ENCODE assay signal across 23 cellular contexts in the genomic region with DNA sequence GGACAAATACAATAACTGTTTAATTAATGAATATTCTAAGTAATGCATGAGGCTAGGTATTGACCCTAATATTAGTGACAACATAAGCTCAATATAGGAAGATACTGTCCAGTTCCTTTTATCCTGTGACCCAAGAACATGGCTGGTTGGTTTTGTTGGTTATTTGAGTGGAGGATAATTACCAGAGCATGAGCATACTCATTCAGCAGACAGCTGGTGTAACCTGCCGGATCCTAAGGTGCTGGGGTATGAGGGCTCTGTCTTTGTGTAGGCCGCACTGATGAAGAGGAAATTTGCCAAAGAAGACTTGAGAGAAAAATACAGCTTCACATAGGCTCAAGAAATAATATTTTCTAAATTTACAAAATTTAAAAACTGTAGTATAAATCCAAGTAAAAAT.
DNase-seq lines count a peak whose midpoint lies in the region; ATAC-seq and TF ChIP-seq lines count a peak whose summit lies in the region.
"Had no signal": no experiment of that assay in that cellular context is flagged by ENCODE, and none has a peak within 500 bp of the region (broad histone marks: within the 10 kb centered on the region; RNA-seq: fewer than 3 reads in every experiment).

No MANE protein-coding gene starts in this region.

- H3K4me3 ChIP-seq in GM23338, result no peak overlapping the region
- no peak overlapping the region for H3K4me3 ChIP-seq in mesenchymal stem cell (ENCODE audit: insufficient read depth in 1 of 2, low read depth in 1 of 2, low read length in 2 of 2)
- no peak overlapping the region for H3K4me3 ChIP-seq in OCI-LY7 (ENCODE audit: low read depth, low read length, poor library complexity, severe bottlenecking)
- H3K4me3 ChIP-seq: GM23248 had no signal

- H3K27ac Mint-ChIP-seq in GM23338, result peak overlapping the region; percentile 78; the same call in 1 of the 2 replicates
- no peak overlapping the region for H3K27ac Mint-ChIP-seq in activated CD8-positive, alpha-beta T cell treated with anti-CD3 and anti-CD28 coated beads, Interleukin-2, amount 10 ng/mL, durations not matched to agents 7 days and 5 days
- H3K27ac Mint-ChIP-seq: CD14-positive monocyte; CD8-positive, alpha-beta memory T cell; H9 had no signal

- H3K9me2 ChIP-seq in GM23338 (ENCODE audit: insufficient read depth) (no peaks in the 10 kb centered on the region; the same call in 1 of the 2 replicates), OCI-LY7 (ENCODE audit: insufficient read depth, low read length) (no peaks in the 10 kb centered on the region)

- POLR2A ChIA-PET in activated CD8-positive, alpha-beta T cell treated with anti-CD3 and anti-CD28 coated beads, Interleukin-2, amount 10 ng/mL, durations not matched to agents 7 days and 5 days (lab: Charles Lee), result no interaction called here
- POLR2A ChIA-PET in OCI-LY7 (lab: Charles Lee), result interaction anchor here (0.6 kb wide), 1 partner anchor 12 kb away, joined by 4 read pairs; no protein-coding TSS in a partner anchor

- H3K79me2 ChIP-seq in GM23338 (replicated peaks; ENCODE audit: insufficient read depth), result no peaks in the 10 kb centered on the region
- H3K79me2 ChIP-seq in OCI-LY7 (ENCODE audit: insufficient read depth, low read depth, low read length), result no peaks in the 10 kb centered on the region

- TF ChIP-seq CTCF in GM23338 (conservative IDR thresholded peaks at IDR 0.05; ENCODE audit: low read depth in 2 of 2) (no peak), OCI-LY7 (conservative IDR thresholded peaks at IDR 0.05; ENCODE audit: low read length) (no peak)

- no peak overlapping the region for H3K4ac ChIP-seq in mesenchymal stem cell (ENCODE audit: low read depth in 1 of 2, low read length in 2 of 2)

- no peak overlapping the region for H4K8ac ChIP-seq in mesenchymal stem cell (ENCODE audit: low read length)

- no peak overlapping the region for H3K4me3 Mint-ChIP-seq in GM23338
- H3K4me3 Mint-ChIP-seq in activated CD8-positive, alpha-beta T cell treated with anti-CD3 and anti-CD28 coated beads, Interleukin-2, amount 10 ng/mL, durations not matched to agents 7 days and 5 days, result no peak overlapping the region
- H3K4me3 Mint-ChIP-seq: CD14-positive monocyte; CD8-positive, alpha-beta memory T cell; H9 had no signal

- H2BK5ac ChIP-seq in mesenchymal stem cell (ENCODE audit: low read depth, low read length, poor library complexity, severe bottlenecking), result no peak overlapping the region

- CTCF ChIA-PET in activated CD8-positive, alpha-beta T cell treated with anti-CD3 and anti-CD28 coated beads, Interleukin-2, amount 10 ng/mL, durations not matched to agents 7 days and 5 days (lab: Charles Lee), result no interaction called here
- CTCF ChIA-PET in OCI-LY7 (lab: Charles Lee; ENCODE audit: unreplicated experiment), result no interaction called here

- H2BK12ac ChIP-seq in mesenchymal stem cell (ENCODE audit: low read length in 2 of 2), result no peak overlapping the region

- H3K4me2 ChIP-seq in GM23338 (no peak overlapping the region), mesenchymal stem cell (ENCODE audit: low read length, poor library complexity, severe bottlenecking) (no peak overlapping the region), OCI-LY7 (ENCODE audit: low read length) (no peak overlapping the region)

- H3K9me3 Mint-ChIP-seq in GM23338, result no peaks in the 10 kb centered on the region
- no peaks in the 10 kb centered on the region for H3K9me3 Mint-ChIP-seq in activated CD8-positive, alpha-beta T cell treated with anti-CD3 and anti-CD28 coated beads, Interleukin-2, amount 10 ng/mL, durations not matched to agents 7 days and 5 days (ENCODE audit: insufficient read depth)

- no TSS peak for BruUV-seq in OCI-LY7 (replicated peaks; lab: Mats Ljungman, UMichigan)

- no peak for ATAC-seq in GM23338
- ATAC-seq in activated CD8-positive, alpha-beta T cell treated with anti-CD3 and anti-CD28 coated beads, Interleukin-2, amount 10 ng/mL, durations not matched to agents 7 days and 5 days, result no peak
- ATAC-seq: HepG2, PC-3, SK-N-SH treated with all-trans-retinoic acid at 6 μM for 48 hours had no signal

- H3K27me3 ChIP-seq in GM23338 (ENCODE audit: insufficient read depth) (no peaks in the 10 kb centered on the region), mesenchymal stem cell (ENCODE audit: control insufficient read depth in 1 of 2, insufficient read depth in 1 of 2, low read length in 2 of 2) (no peaks in the 10 kb centered on the region)
- H3K27me3 ChIP-seq: BE2C had no signal

- H3K4me1 ChIP-seq in GM23338 (ENCODE audit: insufficient read depth) (no peaks in the 10 kb centered on the region), mesenchymal stem cell (ENCODE audit: control insufficient read depth, insufficient read depth, low read depth, low read length) (peaks cover 2% of the 10 kb centered on the region), OCI-LY7 (ENCODE audit: insufficient read depth, low read length, poor library complexity, severe bottlenecking) (no peaks in the 10 kb centered on the region)
- H3K4me1 ChIP-seq: BE2C had no signal

- H3K79me1 ChIP-seq in mesenchymal stem cell (replicated peaks; ENCODE audit: low read length, poor library complexity, severe bottlenecking), result no peaks in the 10 kb centered on the region

- no peak overlapping the region for H2BK120ac ChIP-seq in mesenchymal stem cell (ENCODE audit: low read depth, low read length)

- H4K91ac ChIP-seq in mesenchymal stem cell (ENCODE audit: low read length), result no peak overlapping the region

- DNase-seq in DMS 273 (lab: John Stamatoyannopoulos, UW; ENCODE audit: unreplicated experiment) (peak; percentile 11), DMS 273 treated with DMSO at 0.1 percent for 48 hours (lab: John Stamatoyannopoulos, UW) (no peak), GM23338 (ENCODE audit: low spot score) (no peak), NCI-H446 (lab: John Stamatoyannopoulos, UW) (peak; percentile 48 to 73), mesenchymal stem cell (no peak), NCI-H2196 (lab: John Stamatoyannopoulos, UW; ENCODE audit: unreplicated experiment) (no peak), OCI-LY7 (ENCODE audit: low spot score) (no peak)
- no peak for DNase-seq in activated CD8-positive, alpha-beta T cell treated with anti-CD3 and anti-CD28 coated beads, Interleukin-2, amount 10 ng/mL, durations not matched to agents 7 days and 5 days
- DNase-seq: ACHN; BE2C; Calu3; CD8-positive, alpha-beta memory T cell; H9; Karpas-422; NCI-H1436; NCI-H510A; NCI-H774; PC-3 had no signal

- no peaks in the 10 kb centered on the region for H3K36me3 ChIP-seq in GM23338 (ENCODE audit: insufficient read depth)
- no peaks in the 10 kb centered on the region for H3K36me3 ChIP-seq in mesenchymal stem cell (ENCODE audit: control insufficient read depth in 1 of 2, insufficient read depth in 2 of 2, low read depth in 1 of 2, low read length in 2 of 2)
- no peaks in the 10 kb centered on the region for H3K36me3 ChIP-seq in OCI-LY7 (ENCODE audit: insufficient read depth, low read length)
- H3K36me3 ChIP-seq: BE2C had no signal

- H4K20me1 ChIP-seq in GM23338 (replicated peaks; ENCODE audit: insufficient read depth), result no peaks in the 10 kb centered on the region
- no peaks in the 10 kb centered on the region for H4K20me1 ChIP-seq in OCI-LY7 (ENCODE audit: insufficient read depth, low read length)

- H3K27me3 Mint-ChIP-seq in GM23338 (ENCODE audit: insufficient read depth, low read depth, poor library complexity), result no peaks in the 10 kb centered on the region
- H3K27me3 Mint-ChIP-seq in activated CD8-positive, alpha-beta T cell treated with anti-CD3 and anti-CD28 coated beads, Interleukin-2, amount 10 ng/mL, durations not matched to agents 7 days and 5 days (ENCODE audit: low read depth), result no peaks in the 10 kb centered on the region
- H3K27me3 Mint-ChIP-seq: CD8-positive, alpha-beta memory T cell had no signal

- H2AFZ ChIP-seq in GM23338, result no peak overlapping the region
- H2AFZ ChIP-seq in mesenchymal stem cell (ENCODE audit: low read depth, low read length), result no peak overlapping the region
- no peak overlapping the region for H2AFZ ChIP-seq in OCI-LY7 (ENCODE audit: low read length)
- H2AFZ ChIP-seq: GM23248 had no signal

- WGBS in mesenchymal stem cell, result 100% methylated on average over 1 of the region's 2 CpGs

- H3F3A ChIP-seq in GM23338 (replicated peaks; ENCODE audit: low read depth), result no peaks in the 10 kb centered on the region

- H3K23ac ChIP-seq in mesenchymal stem cell (ENCODE audit: low read length in 2 of 2), result no peak overlapping the region

- no peak overlapping the region for H3K9ac ChIP-seq in mesenchymal stem cell (ENCODE audit: low read length)
- H3K9ac ChIP-seq: GM23248 had no signal

- no peak overlapping the region for H3K18ac ChIP-seq in mesenchymal stem cell (ENCODE audit: low read depth in 1 of 2, low read length in 2 of 2)

- no peak overlapping the region for H2BK15ac ChIP-seq in mesenchymal stem cell (ENCODE audit: low read depth, poor library complexity, severe bottlenecking)

- H2AK5ac ChIP-seq in mesenchymal stem cell (ENCODE audit: low read length, severe bottlenecking), result no peak overlapping the region

- H3K27ac ChIP-seq in GM23338 (ENCODE audit: low read depth) (no peak overlapping the region), mesenchymal stem cell (ENCODE audit: low read length, poor library complexity, severe bottlenecking) (peak overlapping the region; percentile 8), OCI-LY7 (ENCODE audit: low read depth, low read length, poor library complexity, severe bottlenecking) (no peak overlapping the region)
- H3K27ac ChIP-seq: 22Rv1 had no signal

- H3K14ac ChIP-seq in mesenchymal stem cell (ENCODE audit: low read length in 2 of 2), result no peak overlapping the region

- H3K36me3 Mint-ChIP-seq in GM23338 (ENCODE audit: low read depth), result no peaks in the 10 kb centered on the region
- no peaks in the 10 kb centered on the region for H3K36me3 Mint-ChIP-seq in activated CD8-positive, alpha-beta T cell treated with anti-CD3 and anti-CD28 coated beads, Interleukin-2, amount 10 ng/mL, durations not matched to agents 7 days and 5 days (ENCODE audit: low read depth)
- H3K36me3 Mint-ChIP-seq: CD14-positive monocyte had no signal

- H3K4me1 Mint-ChIP-seq in GM23338, result peaks cover 3% of the 10 kb centered on the region; the same call in 2 of the 3 replicates
- no peaks in the 10 kb centered on the region for H3K4me1 Mint-ChIP-seq in activated CD8-positive, alpha-beta T cell treated with anti-CD3 and anti-CD28 coated beads, Interleukin-2, amount 10 ng/mL, durations not matched to agents 7 days and 5 days (ENCODE audit: low read depth)
- H3K4me1 Mint-ChIP-seq: CD14-positive monocyte; CD8-positive, alpha-beta memory T cell had no signal

- H3K9me3 ChIP-seq in mesenchymal stem cell (ENCODE audit: control insufficient read depth, low read length) (no peaks in the 10 kb centered on the region), OCI-LY7 (ENCODE audit: low read length) (no peaks in the 10 kb centered on the region)
- H3K9me3 ChIP-seq: BE2C had no signal

- intact Hi-C loops in OCI-LY7 (cut with micrococcal nuclease; ENCODE audit: unreplicated experiment), result no loop called here

TF ChIP-seq in GM23338, 12 proteins besides CTCF, POLR2A, EP300 and RAD21:
- TF ChIP-seq STAT1 (IDR thresholded peaks at IDR 0.05; ENCODE audit: unreplicated experiment), result no peak
TF ChIP-seq in GM23338: peak in this region for 0.

Comparison
In these comparisons a context has a peak if more than half of its experiments do, and no peak if none do; other contexts are left out.
1. DNase-seq: peak in DMS 273 (single experiment) and NCI-H446 (2 of 2); none in DMS 273 treated with DMSO at 0.1 percent for 48 hours (single experiment), GM23338 (single experiment), mesenchymal stem cell (single experiment), NCI-H2196 (single experiment), activated CD8-positive, alpha-beta T cell treated with anti-CD3 and anti-CD28 coated beads, Interleukin-2, amount 10 ng/mL, durations not matched to agents 7 days and 5 days (single experiment) and OCI-LY7 (single experiment).